ENCODE assay signal across 23 cellular contexts in the genomic region with DNA sequence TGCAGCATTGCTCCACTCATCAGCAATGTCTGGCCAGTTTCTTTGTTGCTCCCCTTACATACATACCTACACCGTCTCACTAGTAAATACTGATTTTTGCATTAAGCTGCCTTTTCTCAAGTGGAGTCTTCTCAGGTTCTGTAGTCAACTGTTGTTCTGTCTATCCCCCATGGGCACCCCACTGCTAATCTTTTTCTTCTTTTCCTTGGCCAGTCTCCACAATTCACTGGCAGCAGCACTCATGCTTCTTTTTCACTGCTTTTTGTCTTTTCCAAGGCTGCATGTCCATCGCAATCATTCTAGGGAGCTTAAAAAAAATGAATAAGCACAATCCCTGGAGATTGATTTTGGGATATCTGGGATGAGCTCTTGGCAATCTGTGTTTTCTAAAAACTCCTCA. TPM values are rescaled to one million over a fixed set of nuclear protein-coding genes. Genes with fewer than 3 reads are reported as not detected.
DNase-seq lines count a peak whose midpoint lies in the region; ATAC-seq and TF ChIP-seq lines count a peak whose summit lies in the region.
"Had no signal": no experiment of that assay in that cellular context is flagged by ENCODE, and none has a peak within 500 bp of the region (broad histone marks: within the 10 kb centered on the region; RNA-seq: fewer than 3 reads in every experiment).

No MANE protein-coding gene starts in this region.

- no peak overlapping the region for H3K4me3 ChIP-seq in brain microvascular endothelial cell (ENCODE audit: low read depth, low read length)

- no peaks in the 10 kb centered on the region for H3K27me3 ChIP-seq in brain microvascular endothelial cell (replicated peaks)

- H3K4me3 Mint-ChIP-seq in activated naive CD8-positive, alpha-beta T cell treated with anti-CD3 and anti-CD28 coated beads, Interleukin-2, amount 50 U/mL, for 24 hours, result no peak overlapping the region
- H3K4me3 Mint-ChIP-seq in activated naive CD8-positive, alpha-beta T cell treated with anti-CD3 and anti-CD28 coated beads for 36 hours, result no peak overlapping the region
- H3K4me3 Mint-ChIP-seq in nephron progenitor cell, result no peak overlapping the region
- H3K4me3 Mint-ChIP-seq: H9 had no signal

- H3K27me3 Mint-ChIP-seq in activated naive CD8-positive, alpha-beta T cell treated with anti-CD3 and anti-CD28 coated beads, Interleukin-2, amount 50 U/mL, for 24 hours, result no peaks in the 10 kb centered on the region
- no peaks in the 10 kb centered on the region for H3K27me3 Mint-ChIP-seq in activated naive CD8-positive, alpha-beta T cell treated with anti-CD3 and anti-CD28 coated beads for 36 hours
- H3K27me3 Mint-ChIP-seq in nephron progenitor cell (ENCODE audit: low read depth, poor library complexity), result peaks cover 2% of the 10 kb centered on the region

- no peak for DNase-seq in activated naive CD8-positive, alpha-beta T cell treated with anti-CD3 and anti-CD28 coated beads, Interleukin-2, amount 50 U/mL, for 24 hours
- no peak for DNase-seq in activated naive CD8-positive, alpha-beta T cell treated with anti-CD3 and anti-CD28 coated beads for 36 hours
- peak; percentile 21 for DNase-seq in brain microvascular endothelial cell
- no peak for DNase-seq in nephron progenitor cell
- peak; percentile 21 for DNase-seq in stromal cell of bone marrow (ENCODE audit: low read depth)
- no peak for DNase-seq in amygdala (lab: John Stamatoyannopoulos, UW)
- no peak for DNase-seq in GM13977 (ENCODE audit: low spot score)
- DNase-seq: AML-193, DND-41, H9, NCI-H1048, NCI-H1436 treated with DMSO at 0.1 percent for 48 hours, NCI-H2029 treated with DMSO at 0.1 percent for 48 hours, NCI-H2171 treated with DMSO at 0.1 percent for 48 hours, NCI-H748 treated with DMSO at 0.1 percent for 48 hours had no signal

- peaks cover 17% of the 10 kb centered on the region for H3K36me3 Mint-ChIP-seq in activated naive CD8-positive, alpha-beta T cell treated with anti-CD3 and anti-CD28 coated beads, Interleukin-2, amount 50 U/mL, for 24 hours (ENCODE audit: low read depth)
- peaks cover 24% of the 10 kb centered on the region for H3K36me3 Mint-ChIP-seq in activated naive CD8-positive, alpha-beta T cell treated with anti-CD3 and anti-CD28 coated beads for 36 hours
- peaks cover 20% of the 10 kb centered on the region for H3K36me3 Mint-ChIP-seq in nephron progenitor cell (ENCODE audit: low read depth)

- H3K27ac ChIP-seq in brain microvascular endothelial cell, result no peak overlapping the region
- H3K27ac ChIP-seq: 22Rv1, HL-60 had no signal

- no peaks in the 10 kb centered on the region for H3K9me3 Mint-ChIP-seq in activated naive CD8-positive, alpha-beta T cell treated with anti-CD3 and anti-CD28 coated beads, Interleukin-2, amount 50 U/mL, for 24 hours
- H3K9me3 Mint-ChIP-seq in activated naive CD8-positive, alpha-beta T cell treated with anti-CD3 and anti-CD28 coated beads for 36 hours, result no peaks in the 10 kb centered on the region
- peaks cover 13% of the 10 kb centered on the region for H3K9me3 Mint-ChIP-seq in nephron progenitor cell
- H3K9me3 Mint-ChIP-seq: H9 had no signal

- H3K27ac Mint-ChIP-seq in activated naive CD8-positive, alpha-beta T cell treated with anti-CD3 and anti-CD28 coated beads, Interleukin-2, amount 50 U/mL, for 24 hours, result peak overlapping the region; percentile 6
- H3K27ac Mint-ChIP-seq in activated naive CD8-positive, alpha-beta T cell treated with anti-CD3 and anti-CD28 coated beads for 36 hours, result no peak overlapping the region
- peak overlapping the region; percentile 0 for H3K27ac Mint-ChIP-seq in nephron progenitor cell
- H3K27ac Mint-ChIP-seq: H9 had no signal

- no peaks in the 10 kb centered on the region for H3K36me3 ChIP-seq in brain microvascular endothelial cell (replicated peaks)

- in situ Hi-C loops in brain microvascular endothelial cell (cut with HindIII; ENCODE audit: low pct_ligation_motif_present, low sequenced_read_pairs) (no loop called here), GM13977 (cut with MboI; ENCODE audit: low pct_unique_long_range_greater_than_20kb, low sequenced_read_pairs, unreplicated experiment) (no loop called here)

- TF ChIP-seq CTCF in brain microvascular endothelial cell (IDR thresholded peaks at IDR 0.05; ENCODE audit: low read depth, low read length, missing control alignments) (no peak), nephron progenitor cell (IDR thresholded peaks at IDR 0.05) (no peak), GM13977 (IDR thresholded peaks at IDR 0.05; ENCODE audit: extremely low read depth, insufficient read depth, missing control alignments) (no peak)

- H3K4me1 Mint-ChIP-seq in activated naive CD8-positive, alpha-beta T cell treated with anti-CD3 and anti-CD28 coated beads, Interleukin-2, amount 50 U/mL, for 24 hours, result peaks cover 30% of the 10 kb centered on the region
- H3K4me1 Mint-ChIP-seq in activated naive CD8-positive, alpha-beta T cell treated with anti-CD3 and anti-CD28 coated beads for 36 hours, result peaks cover 21% of the 10 kb centered on the region
- no peaks in the 10 kb centered on the region for H3K4me1 Mint-ChIP-seq in nephron progenitor cell

- ATAC-seq in activated naive CD8-positive, alpha-beta T cell treated with anti-CD3 and anti-CD28 coated beads, Interleukin-2, amount 50 U/mL, for 24 hours, result no peak
- no peak for ATAC-seq in GM19351 (IDR thresholded peaks at IDR 0.05; ENCODE audit: unreplicated experiment)
- ATAC-seq: Right ventricle myocardium inferior had no signal

RNA-seq across cellular contexts. Expression of gene ERVFRD-1, which starts 10.3 kb away (rescaled TPM):
- not detected for total RNA-seq in activated naive CD8-positive, alpha-beta T cell treated with anti-CD3 and anti-CD28 coated beads for 36 hours
- total RNA-seq: H9, HT1080, MCF 10A, NCI-H460, OCI-LY7 had no signal

RNA-seq across cellular contexts. Expression of gene SMIM13, which starts 28.2 kb away (rescaled TPM):
- total RNA-seq in activated naive CD8-positive, alpha-beta T cell treated with anti-CD3 and anti-CD28 coated beads for 36 hours, result 10 to 100 TPM; 15.2 to 15.9 TPM

Comparison
In these comparisons a context has a peak if more than half of its experiments do, and no peak if none do; other contexts are left out.
1. DNase-seq: peak in brain microvascular endothelial cell (single experiment) and stromal cell of bone marrow (single experiment); none in activated naive CD8-positive, alpha-beta T cell treated with anti-CD3 and anti-CD28 coated beads, Interleukin-2, amount 50 U/mL, for 24 hours (single experiment), activated naive CD8-positive, alpha-beta T cell treated with anti-CD3 and anti-CD28 coated beads for 36 hours (single experiment), nephron progenitor cell (single experiment), amygdala (0 of 56) and GM13977 (single experiment).